ENCODE assay signal across 8 cellular contexts in the genomic region with DNA sequence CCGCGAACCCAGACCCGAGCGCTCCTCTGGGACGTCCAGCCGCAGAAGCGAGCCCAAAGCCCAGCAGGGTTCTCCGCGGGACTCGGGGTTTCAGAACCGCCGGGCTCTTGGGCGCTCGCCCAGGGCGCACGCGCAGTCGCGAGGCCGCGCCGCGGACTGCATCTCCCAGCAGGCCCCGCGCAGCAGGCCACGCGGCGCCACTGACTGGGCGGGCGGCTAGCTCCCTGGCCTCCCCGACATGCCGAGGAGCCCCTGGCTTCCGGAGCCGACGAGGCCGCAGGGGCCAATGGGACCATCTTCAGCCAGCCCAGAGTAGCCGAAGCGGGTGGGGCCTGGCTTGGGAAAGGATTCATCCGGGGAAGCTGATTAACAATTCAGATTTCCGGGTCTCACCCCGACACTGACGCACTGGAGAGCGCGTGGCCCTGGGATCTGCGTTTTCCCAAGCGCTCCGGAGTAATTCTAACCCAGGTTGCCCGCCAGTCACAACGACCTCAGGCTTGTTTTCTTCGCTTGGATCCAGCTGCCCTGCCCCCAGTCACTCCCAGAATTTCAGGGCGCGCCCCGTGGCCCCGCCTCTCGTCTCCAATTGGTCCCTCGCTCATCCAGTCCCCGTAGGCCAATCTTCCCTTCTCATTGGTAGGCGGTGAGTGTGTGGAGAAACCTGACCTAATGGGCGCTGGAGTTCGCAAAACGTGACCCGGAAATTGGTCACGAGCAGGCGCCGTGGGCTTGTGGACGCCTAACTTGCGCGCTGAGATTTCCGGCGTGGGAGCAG. TPM values are rescaled to one million over a fixed set of nuclear protein-coding genes. Genes with fewer than 3 reads are reported as not detected.
DNase-seq lines count a peak whose midpoint lies in the region; ATAC-seq and TF ChIP-seq lines count a peak whose summit lies in the region.

TSS of gene ZNF263 (plus strand) at position 745 of the 778 bp plus-strand sequence. CDS start 328 bp downstream, outside the sequence.

- H3K27ac Mint-ChIP-seq in activated CD8-positive, alpha-beta memory T cell treated with anti-CD3 and anti-CD28 coated beads, Interleukin-2, amount 10 ng/mL, durations not matched to agents 7 days and 5 days: peak within 1 kb of the TSS; percentile 98
- H3K27ac Mint-ChIP-seq in endodermal cell: peak within 1 kb of the TSS; percentile 99

- H3K4me1 ChIP-seq in NT2/D1 (ENCODE audit: insufficient read depth, insufficient read length): peaks cover 4% of the 10 kb centered on the region
- no peaks in the 10 kb centered on the region for H3K4me1 ChIP-seq in endodermal cell (ENCODE audit: control insufficient read depth, insufficient read depth, low read length)
- H3K4me1 ChIP-seq in mesendoderm (ENCODE audit: control insufficient read depth, low read depth, low read length): peaks cover 4% of the 10 kb centered on the region

- H3K4me3 Mint-ChIP-seq in activated CD8-positive, alpha-beta memory T cell treated with anti-CD3 and anti-CD28 coated beads, Interleukin-2, amount 10 ng/mL, durations not matched to agents 7 days and 5 days: peak within 1 kb of the TSS; percentile 83
- H3K4me3 Mint-ChIP-seq in endodermal cell: peak within 1 kb of the TSS; percentile 70

- peaks cover 46% of the 10 kb centered on the region for H3K36me3 Mint-ChIP-seq in activated CD8-positive, alpha-beta memory T cell treated with anti-CD3 and anti-CD28 coated beads, Interleukin-2, amount 10 ng/mL, durations not matched to agents 7 days and 5 days
- H3K36me3 Mint-ChIP-seq in endodermal cell (ENCODE audit: low read depth): peaks cover 40% of the 10 kb centered on the region

- H3K18ac ChIP-seq in mesendoderm (ENCODE audit: low read length): peak within 1 kb of the TSS; percentile 69

- H3K4me1 Mint-ChIP-seq in activated CD8-positive, alpha-beta memory T cell treated with anti-CD3 and anti-CD28 coated beads, Interleukin-2, amount 10 ng/mL, durations not matched to agents 7 days and 5 days: peaks cover 35% of the 10 kb centered on the region
- peaks cover 8% of the 10 kb centered on the region for H3K4me1 Mint-ChIP-seq in endodermal cell

- no peak within 1 kb of the TSS for H3K23ac ChIP-seq in mesendoderm (ENCODE audit: low read length)

- peaks cover 24% of the 10 kb centered on the region for H3K9me3 ChIP-seq in NT2/D1 (ENCODE audit: insufficient read depth, low read length)
- H3K9me3 ChIP-seq in endodermal cell (ENCODE audit: control insufficient read depth, low read length): peaks cover 24% of the 10 kb centered on the region

- peak within 1 kb of the TSS; percentile 59 for H2BK5ac ChIP-seq in mesendoderm (ENCODE audit: low read length)

- peaks cover 10% of the 10 kb centered on the region for H3K27me3 Mint-ChIP-seq in activated CD8-positive, alpha-beta memory T cell treated with anti-CD3 and anti-CD28 coated beads, Interleukin-2, amount 10 ng/mL, durations not matched to agents 7 days and 5 days
- H3K27me3 Mint-ChIP-seq in endodermal cell (ENCODE audit: insufficient read depth): peaks cover 13% of the 10 kb centered on the region

- H3K9me3 Mint-ChIP-seq in activated CD8-positive, alpha-beta memory T cell treated with anti-CD3 and anti-CD28 coated beads, Interleukin-2, amount 10 ng/mL, durations not matched to agents 7 days and 5 days (ENCODE audit: low read depth): peaks cover 10% of the 10 kb centered on the region
- peaks cover 30% of the 10 kb centered on the region for H3K9me3 Mint-ChIP-seq in endodermal cell

- peak within 1 kb of the TSS; percentile 97 for H3K9ac ChIP-seq in NT2/D1 (ENCODE audit: insufficient read length, low read depth)
- peak within 1 kb of the TSS; percentile 95 for H3K9ac ChIP-seq in endodermal cell (ENCODE audit: extremely low read depth, low read length, poor library complexity, severe bottlenecking)
- peak within 1 kb of the TSS; percentile 89 for H3K9ac ChIP-seq in mesendoderm (ENCODE audit: low read length)

- peak; percentile 92 for DNase-seq in COLO829 (ENCODE audit: low spot score)
- peak; percentile 49 to 97 (median 93) for DNase-seq in HUDEP-2 (lab: John Stamatoyannopoulos, UW; ENCODE audit: unreplicated experiment in 76 of 76)
- peak; percentile 95 for DNase-seq in NT2/D1 (ENCODE audit: low read depth, low spot score)
- DNase-seq in activated CD8-positive, alpha-beta memory T cell treated with anti-CD3 and anti-CD28 coated beads, Interleukin-2, amount 10 ng/mL, durations not matched to agents 7 days and 5 days: peak; percentile 96
- DNase-seq in endodermal cell: peak; percentile 98
- DNase-seq in mesendoderm: peak; percentile 99
- DNase-seq in stimulated activated CD8-positive, alpha-beta memory T cell treated with anti-CD3 and anti-CD28 coated beads, Interleukin-15, amount 100 ng/mL, for 1 hour (ENCODE audit: low read depth): peak; percentile 84

- H3K36me3 ChIP-seq in NT2/D1 (ENCODE audit: insufficient read depth, insufficient read length, low read length) (peaks cover 40% of the 10 kb centered on the region), endodermal cell (ENCODE audit: control insufficient read depth, insufficient read depth, low read length) (peaks cover 29% of the 10 kb centered on the region), mesendoderm (ENCODE audit: control insufficient read depth, insufficient read depth, low read length) (peaks cover 3% of the 10 kb centered on the region)

- H3K56ac ChIP-seq in mesendoderm (ENCODE audit: low read length): peak within 1 kb of the TSS; percentile 97

- 0 to 1% methylated on average over 29 to 70 of the region's 70 CpGs for WGBS in endodermal cell (ENCODE audit: insufficient coverage in 1 of 2, insufficient read length in 1 of 2), 2 experiments
- no CpG with 5 or more reads among the region's 70 CpGs for WGBS in mesendoderm (ENCODE audit: extremely low coverage, insufficient coverage, low lambda C conversion rate)

- peak within 1 kb of the TSS; percentile 17 for H4K8ac ChIP-seq in mesendoderm (ENCODE audit: low read depth, low read length)

- no peak within 1 kb of the TSS for H4K5ac ChIP-seq in mesendoderm (ENCODE audit: low read length)

- H3K27ac ChIP-seq in endodermal cell (ENCODE audit: low read depth, low read length) (peak within 1 kb of the TSS; percentile 99), mesendoderm (ENCODE audit: low read depth, low read length) (peak within 1 kb of the TSS; percentile 92)

- peak within 1 kb of the TSS; percentile 70 for H3K4ac ChIP-seq in mesendoderm (ENCODE audit: low read depth, low read length)

- H3K79me2 ChIP-seq in mesendoderm (ENCODE audit: control insufficient read depth, insufficient read depth, low read length): peaks cover 33% of the 10 kb centered on the region

- H2BK15ac ChIP-seq in mesendoderm (replicated peaks; ENCODE audit: low read depth): no peak within 1 kb of the TSS

- peak; percentile 79 for ATAC-seq in GM21381 (IDR thresholded peaks at IDR 0.05; ENCODE audit: unreplicated experiment)
- peak; percentile 90 for ATAC-seq in activated CD8-positive, alpha-beta memory T cell treated with anti-CD3 and anti-CD28 coated beads, Interleukin-2, amount 10 ng/mL, durations not matched to agents 7 days and 5 days

- peak within 1 kb of the TSS; percentile 93 for H3K4me2 ChIP-seq in mesendoderm (ENCODE audit: low read length)

- CTCF ChIA-PET in activated CD8-positive, alpha-beta memory T cell treated with anti-CD3 and anti-CD28 coated beads, Interleukin-2, amount 10 ng/mL, durations not matched to agents 7 days and 5 days (lab: Charles Lee): interaction anchor here (0.7 to 6.7 kb wide), 9 partner anchors 18 to 222 kb away, joined by 3 to 44 read pairs (median 4); partner anchors contain the start of genes CLUAP1, NAA60, TIGD7 and ZNF174

- no peak within 1 kb of the TSS for H2BK120ac ChIP-seq in mesendoderm (ENCODE audit: low read depth, low read length)

- no peak within 1 kb of the TSS for H2AK5ac ChIP-seq in mesendoderm (ENCODE audit: low read length)

- H3K27me3 ChIP-seq in NT2/D1 (ENCODE audit: insufficient read depth, insufficient read length): no peaks in the 10 kb centered on the region
- H3K27me3 ChIP-seq in endodermal cell (ENCODE audit: control insufficient read depth, insufficient read depth, low read length, poor library complexity, severe bottlenecking): peaks cover 21% of the 10 kb centered on the region
- no peaks in the 10 kb centered on the region for H3K27me3 ChIP-seq in mesendoderm (ENCODE audit: insufficient read depth, low read length, poor library complexity)

- no peak for TF ChIP-seq CTCF in endodermal cell (conservative IDR thresholded peaks at IDR 0.05)

- H3K79me1 ChIP-seq in mesendoderm (ENCODE audit: low read length): peaks cover 26% of the 10 kb centered on the region

- H3K4me3 ChIP-seq in NT2/D1 (ENCODE audit: insufficient read length, low read depth) (peak within 1 kb of the TSS; percentile 99), endodermal cell (ENCODE audit: low read length) (peak within 1 kb of the TSS; percentile 92), mesendoderm (ENCODE audit: low read length) (peak within 1 kb of the TSS; percentile 77)

RNA-seq across cellular contexts. Expression of gene ZNF263, which starts in this region (rescaled TPM):
- 10 to 100 TPM; 21.5 to 25.6 TPM for total RNA-seq in activated CD8-positive, alpha-beta memory T cell treated with anti-CD3 and anti-CD28 coated beads, Interleukin-2, amount 10 ng/mL, durations not matched to agents 7 days and 5 days
- 10 to 100 TPM; 25.3 to 31.6 TPM for total RNA-seq in endodermal cell
- 32.9 TPM for polyA plus RNA-seq in endodermal cell (2013, experiment 1 of 2)
- polyA plus RNA-seq in endodermal cell (2013, experiment 2 of 2): 26.6 TPM
- 20.2 TPM for polyA plus RNA-seq in mesendoderm (2013, experiment 1 of 2)
- polyA plus RNA-seq in mesendoderm (2013, experiment 2 of 2): 20.9 TPM

Comparison
In these comparisons a context has a peak if more than half of its experiments do, and no peak if none do; other contexts are left out.
1. Peak in every context shown above with its lines: DNase-seq, ATAC-seq, H3K4me3 ChIP-seq and H3K27ac ChIP-seq.